In the genomic region with DNA sequence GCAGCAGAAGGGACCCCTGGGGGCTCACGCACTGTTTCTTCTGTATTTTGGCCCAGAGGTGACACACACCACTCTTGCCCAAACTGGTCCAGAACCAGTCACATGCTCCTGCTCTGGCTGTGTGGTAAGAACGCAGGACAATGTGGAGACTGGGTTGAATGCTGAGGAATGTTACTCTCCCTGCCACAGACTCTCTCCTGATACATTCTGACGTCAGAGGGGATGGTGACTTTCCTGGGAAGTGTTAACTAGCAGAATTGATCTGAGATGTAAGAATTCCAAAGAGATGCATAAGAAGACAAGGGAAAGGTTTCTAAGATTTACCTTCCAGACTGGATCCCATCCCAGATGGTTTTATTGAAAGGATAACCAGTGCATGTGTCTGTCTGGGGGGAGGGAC, we compare ENCODE assay signal across 23 cellular contexts.
DNase-seq lines count a peak whose midpoint lies in the region; FAIRE-seq and TF ChIP-seq lines count a peak whose summit lies in the region.
"Had no signal": no experiment of that assay in that cellular context is flagged by ENCODE, and none has a peak within 500 bp of the region (broad histone marks: within the 10 kb centered on the region; RNA-seq: fewer than 3 reads in every experiment).

No MANE protein-coding gene starts in this region.

- no peak overlapping the region for H3K56ac ChIP-seq in H1 (replicated peaks; ENCODE audit: insufficient read length, low read depth, low read length)

- H4K20me1 ChIP-seq in H1 (replicated peaks in 1 of 2; ENCODE audit: control insufficient read depth in 1 of 2, insufficient read depth in 2 of 2, low read length in 2 of 2), result no peaks in the 10 kb centered on the region

- H2BK20ac ChIP-seq in H1 (ENCODE audit: low read length), result no peak overlapping the region

- no peaks in the 10 kb centered on the region for H3K79me2 ChIP-seq in H1 (ENCODE audit: control insufficient read depth in 1 of 2, insufficient read depth in 2 of 2, low read length in 2 of 2)

- no peak overlapping the region for H3K18ac ChIP-seq in H1 (ENCODE audit: extremely low read depth, low read length)

- H2BK12ac ChIP-seq in H1 (ENCODE audit: low read depth, low read length), result no peak overlapping the region

- H3K27ac ChIP-seq in H1 (ENCODE audit: low read depth, low read length) (no peak overlapping the region), kidney (ENCODE audit: low read depth in 2 of 2, low read length in 2 of 2) (no peak overlapping the region), testis (no peak overlapping the region), uterus (no peak overlapping the region)
- H3K27ac ChIP-seq: neutrophil, right lobe of liver had no signal

- H2BK120ac ChIP-seq in H1 (replicated peaks; ENCODE audit: low read depth, low read length), result no peak overlapping the region

- H3K4me2 ChIP-seq in H1 (ENCODE audit: insufficient read depth in 1 of 2, low read depth in 2 of 2, low read length in 2 of 2), result no peak overlapping the region

- H2AFZ ChIP-seq in H1 (ENCODE audit: low read length), result no peak overlapping the region

- H4K91ac ChIP-seq in H1 (replicated peaks; ENCODE audit: insufficient read length, low read length), result no peak overlapping the region

- H3K9ac ChIP-seq in H1 (replicated peaks in 1 of 4; ENCODE audit: extremely low read depth in 1 of 4, low read depth in 3 of 4, low read length in 3 of 4) (no peak overlapping the region), kidney (ENCODE audit: low read length in 2 of 2) (no peak overlapping the region)

- 87% methylated on average over 3 of the region's 3 CpGs; no CpG with 5 or more reads in 1 of the 2 experiments for WGBS in H1 (ENCODE audit: extremely low coverage in 1 of 2, insufficient coverage in 1 of 2, insufficient read length in 1 of 2, insufficient replicate concordance in 2 of 2, low coverage in 1 of 2, low lambda C conversion rate in 2 of 2, missing lambda C conversion rate in 1 of 2), 2 experiments
- WGBS in testis, 2 donors, result 59 to 76% methylated on average over 2 to 3 of the region's 3 CpGs

- H4K8ac ChIP-seq in H1 (ENCODE audit: extremely low read depth, insufficient read depth, low read length), result no peak overlapping the region

- H4K5ac ChIP-seq in H1 (ENCODE audit: insufficient read length, low read depth, low read length), result no peak overlapping the region

- no peak overlapping the region for H3K14ac ChIP-seq in H1 (ENCODE audit: insufficient read length)

- no peak overlapping the region for H2BK5ac ChIP-seq in H1 (ENCODE audit: low read depth, low read length)

- H2AK5ac ChIP-seq in H1 (ENCODE audit: low read depth, low read length), result no peak overlapping the region

- no peak for TF ChIP-seq RAD21 in H1 (IDR thresholded peaks at IDR 0.05 in 1 of 2, conservative IDR thresholded peaks at IDR 0.05 in 1 of 2; ENCODE audit: low read depth in 2 of 2, low read length in 2 of 2)

- TF ChIP-seq EP300 in H1 (IDR thresholded peaks at IDR 0.05; ENCODE audit: borderline replicate concordance in 1 of 2, low read depth in 2 of 2, low read length in 2 of 2), result no peak

- TF ChIP-seq CTCF in H1 (IDR thresholded peaks at IDR 0.05; ENCODE audit: control extremely low read depth in 1 of 3, insufficient read depth in 1 of 3, low read depth in 1 of 3, low read length in 3 of 3) (no peak), kidney (IDR thresholded peaks at IDR 0.05; ENCODE audit: borderline replicate concordance, extremely low read depth, insufficient read depth) (no peak), testis (IDR thresholded peaks at IDR 0.05) (no peak), uterus (IDR thresholded peaks at IDR 0.05) (no peak)

- DNase-seq in AG08396 (ENCODE audit: low spot score) (peak; percentile 80), HS-5 (ENCODE audit: low read depth) (peak; percentile 79), H1 (ENCODE audit: low read depth in 1 of 2, low spot score in 2 of 2) (no peak), kidney (peak; percentile 7), testis (no peak), NCI-H2107 (lab: John Stamatoyannopoulos, UW) (no peak), uterus (no peak), SHP77 treated with DMSO at 0.1 percent for 48 hours (lab: John Stamatoyannopoulos, UW) (no peak)
- DNase-seq: ACHN; activated CD4-positive, alpha-beta T cell treated with anti-CD3 and anti-CD28 coated beads for 4 hours; activated CD8-positive, alpha-beta memory T cell treated with anti-CD3 and anti-CD28 coated beads, Interleukin-2, amount 50 U/mL, for 4 hours; activated naive CD4-positive, alpha-beta T cell; Calu3; GDM1; hippocampal formation; Karpas-422; NCI-H1417; NCI-H82; PC-3; stimulated activated naive CD8-positive, alpha-beta T cell treated with anti-CD3 and anti-CD28 coated beads, Interleukin-15, Interleukin-2, amounts not matched to agents 100 U/mL and 50 U/mL, for 24 hours had no signal

- CTCF ChIA-PET in H1 (lab: Charles Lee; ENCODE audit: partially characterized antibody), result no interaction called here

- intact Hi-C loops in kidney (cut with DNase I), result no loop called here
- intact Hi-C loops in testis (cut with DNase I; ENCODE audit: low total_unique reads), result no loop called here
- intact Hi-C loops in uterus (cut with DNase I; ENCODE audit: low total_unique reads), result no loop called here

- H3K79me1 ChIP-seq in H1 (ENCODE audit: low read depth, low read length), result no peaks in the 10 kb centered on the region

- no peak overlapping the region for H2BK15ac ChIP-seq in H1 (ENCODE audit: low read length)

- no peaks in the 10 kb centered on the region for H3K23me2 ChIP-seq in H1 (ENCODE audit: low read depth, low read length)

- FAIRE-seq in H1 (lab: Jason Lieb, UNC) (peak; percentile 39), kidney (lab: Jason Lieb, UNC) (no peak)
- FAIRE-seq: H54 had no signal

- H3K4me1 ChIP-seq in H1 (replicated peaks in 1 of 4; ENCODE audit: control insufficient read depth in 3 of 4, insufficient read depth in 4 of 4, low read length in 3 of 4), result no peaks in the 10 kb centered on the region; a peak in 1 of 7 replicates
- no peaks in the 10 kb centered on the region for H3K4me1 ChIP-seq in kidney (ENCODE audit: control insufficient read depth in 1 of 2, insufficient read depth in 1 of 2, low read depth in 1 of 2, low read length in 2 of 2)
- H3K4me1 ChIP-seq in testis, result peaks cover 4% of the 10 kb centered on the region
- no peaks in the 10 kb centered on the region for H3K4me1 ChIP-seq in uterus
- H3K4me1 ChIP-seq: right lobe of liver had no signal

- no peak for TF ChIP-seq POLR2A in H1 (IDR thresholded peaks at IDR 0.05; ENCODE audit: control extremely low read depth in 1 of 2, low read depth in 2 of 2, low read length in 2 of 2)
- no peak for TF ChIP-seq POLR2A in testis (IDR thresholded peaks at IDR 0.05)
- no peak for TF ChIP-seq POLR2A in uterus (IDR thresholded peaks at IDR 0.05)

- H3K9me3 ChIP-seq in H1 (ENCODE audit: insufficient read depth in 2 of 2, low read depth in 1 of 2, low read length in 1 of 2), result peaks cover 12 to 14% of the 10 kb centered on the region in 2 experiments
- H3K9me3 ChIP-seq in kidney (ENCODE audit: control insufficient read depth in 1 of 2, low read length in 2 of 2), result peaks cover 0 to 17% of the 10 kb centered on the region in 2 donors
- no peaks in the 10 kb centered on the region for H3K9me3 ChIP-seq in testis
- H3K9me3 ChIP-seq in uterus, result peaks cover 0 to 7% of the 10 kb centered on the region in 2 donors
- H3K9me3 ChIP-seq: right lobe of liver had no signal

- POLR2A ChIA-PET in H1 (lab: Charles Lee; ENCODE audit: partially characterized antibody), result no interaction called here

- H3K4me3 ChIP-seq in H1 (ENCODE audit: extremely low read depth in 1 of 4, insufficient read depth in 2 of 4, low read depth in 3 of 4, low read length in 4 of 4) (no peak overlapping the region), kidney (ENCODE audit: low read length in 2 of 2) (no peak overlapping the region), testis (no peak overlapping the region), uterus (no peak overlapping the region)
- H3K4me3 ChIP-seq: right lobe of liver had no signal

- no peak overlapping the region for H3K4ac ChIP-seq in H1 (replicated peaks; ENCODE audit: insufficient read length, low read depth, low read length)

- H3K23ac ChIP-seq in H1 (ENCODE audit: insufficient read length), result no peak overlapping the region

- no peaks in the 10 kb centered on the region for H3K27me3 ChIP-seq in H1 (replicated peaks in 1 of 4; ENCODE audit: control insufficient read depth in 3 of 4, extremely low read depth in 1 of 4, insufficient read depth in 3 of 4, low read length in 3 of 4)
- no peaks in the 10 kb centered on the region for H3K27me3 ChIP-seq in testis
- no peaks in the 10 kb centered on the region for H3K27me3 ChIP-seq in uterus
- H3K27me3 ChIP-seq: neutrophil, right lobe of liver had no signal

- no peaks in the 10 kb centered on the region; a peak in 1 of 8 replicates for H3K36me3 ChIP-seq in H1 (ENCODE audit: control insufficient read depth in 2 of 4, insufficient read depth in 4 of 4, low read length in 3 of 4)
- H3K36me3 ChIP-seq in kidney (ENCODE audit: control insufficient read depth in 1 of 2, insufficient read depth in 2 of 2, low read length in 2 of 2), result no peaks in the 10 kb centered on the region
- H3K36me3 ChIP-seq in testis (ENCODE audit: low read depth, missing control alignments), result no peaks in the 10 kb centered on the region
- H3K36me3 ChIP-seq in uterus, result no peaks in the 10 kb centered on the region
- H3K36me3 ChIP-seq: neutrophil, right lobe of liver had no signal

TF ChIP-seq in H1, 55 proteins besides CTCF, POLR2A, EP300 and RAD21:
- TF ChIP-seq CBX8 (IDR thresholded peaks at IDR 0.05; ENCODE audit: borderline replicate concordance, low read depth, low read length) (no peak), SP2 (IDR thresholded peaks at IDR 0.05; ENCODE audit: low read length) (no peak), MAX (IDR thresholded peaks at IDR 0.05) (no peak), JUN (IDR thresholded peaks at IDR 0.05; ENCODE audit: low read depth, low read length) (no peak), SP4 (IDR thresholded peaks at IDR 0.05; ENCODE audit: low read length) (no peak), GTF2F1 (IDR thresholded peaks at IDR 0.05; ENCODE audit: borderline replicate concordance, low read depth, low read length) (no peak)
- TF ChIP-seq, protein P1, sequence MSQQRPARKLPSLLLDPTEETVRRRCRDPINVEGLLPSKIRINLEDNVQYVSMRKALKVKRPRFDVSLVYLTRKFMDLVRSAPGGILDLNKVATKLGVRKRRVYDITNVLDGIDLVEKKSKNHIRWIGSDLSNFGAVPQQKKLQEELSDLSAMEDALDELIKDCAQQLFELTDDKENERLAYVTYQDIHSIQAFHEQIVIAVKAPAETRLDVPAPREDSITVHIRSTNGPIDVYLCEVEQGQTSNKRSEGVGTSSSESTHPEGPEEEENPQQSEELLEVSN (IDR thresholded peaks at IDR 0.05), result no peak

Comparison
In these comparisons a context has a peak if more than half of its experiments do, and no peak if none do; other contexts are left out.
1. DNase-seq: peak in AG08396 (single experiment), HS-5 (single experiment) and kidney (single experiment); none in H1 (0 of 2), testis (single experiment), NCI-H2107 (single experiment), uterus (0 of 2) and SHP77 treated with DMSO at 0.1 percent for 48 hours (single experiment).